10 cellular contexts compared by ENCODE assay signal in genomic region chr7:69893915-69894314, GRCh38.
DNase-seq lines count a peak whose midpoint lies in the region; ATAC-seq and TF ChIP-seq lines count a peak whose summit lies in the region.
"Had no signal": no experiment of that assay in that cellular context is flagged by ENCODE, and none has a peak within 500 bp of the region (broad histone marks: within the 10 kb centered on the region; RNA-seq: fewer than 3 reads in every experiment).

No MANE protein-coding gene starts in this region.

- 0 out of 2 replicates have a peak, but pooled peaks cover 5% of the 10 kb centered on the region for H4K20me1 ChIP-seq in SK-N-SH (ENCODE audit: insufficient read depth)

- DNase-seq in D341Med (ENCODE audit: low spot score), result peak; percentile 36
- DNase-seq in HT1080 (ENCODE audit: low read depth), result peak; percentile 1
- peak; percentile 51 for DNase-seq in SK-N-SH
- DNase-seq in left lung, result no peak
- no peak for DNase-seq in WERI-Rb-1
- DNase-seq in ascending aorta (ENCODE audit: low spot score in 2 of 2), result no peak
- no peak for DNase-seq in HFFc6
- DNase-seq: cortex of kidney had no signal

- POLR2A ChIA-PET in SK-N-SH (lab: Yijun Ruan, JAX), result no interaction called here

- H3F3A ChIP-seq in SK-N-SH (replicated peaks; ENCODE audit: insufficient read depth), result no peaks in the 10 kb centered on the region

- TF ChIP-seq CTCF in SK-N-SH (IDR thresholded peaks at IDR 0.05), result peak; percentile 64
- no peak for TF ChIP-seq CTCF in left lung (IDR thresholded peaks at IDR 0.05)
- no peak; the same call in 1 of the 2 replicates for TF ChIP-seq CTCF in WERI-Rb-1 (IDR thresholded peaks at IDR 0.05; ENCODE audit: low read depth, low read length)
- TF ChIP-seq CTCF in ascending aorta (IDR thresholded peaks at IDR 0.05), result peak in 1 of 3 experiments; percentile 23
- no peak for TF ChIP-seq CTCF in HFFc6 (IDR thresholded peaks at IDR 0.05)

- intact Hi-C loops in left lung (cut with DNase I) (no loop called here), ascending aorta (cut with DNase I) (no loop called here)

- H3K27me3 ChIP-seq in SK-N-SH (ENCODE audit: insufficient read depth) (no peaks in the 10 kb centered on the region), left lung (no peaks in the 10 kb centered on the region), WERI-Rb-1 (ENCODE audit: insufficient read depth, low read depth, severe bottlenecking) (no peaks in the 10 kb centered on the region), ascending aorta (no peaks in the 10 kb centered on the region)

- 57% methylated on average over 3 of the region's 3 CpGs for WGBS in SK-N-SH (ENCODE audit: low lambda C conversion rate)

- H3K4me1 ChIP-seq in SK-N-SH (ENCODE audit: control insufficient read depth in 1 of 2, insufficient read depth in 2 of 2, low read depth in 1 of 2, low read length in 1 of 2) (peaks cover 4 to 25% of the 10 kb centered on the region in 2 experiments; a peak in 3 of 4 replicates), left lung (no peaks in the 10 kb centered on the region), ascending aorta (no peaks in the 10 kb centered on the region)

- H3K9me3 Mint-ChIP-seq in HFFc6, result peaks cover 44% of the 10 kb centered on the region

- H3K27ac Mint-ChIP-seq in HFFc6, result no peak overlapping the region
- H3K27ac Mint-ChIP-seq: WTC11 had no signal

- CTCF ChIA-PET in SK-N-SH (lab: Yijun Ruan, JAX), result interaction anchor here (1.0 to 1.6 kb wide), 3 partner anchors 22 to 74 kb away, joined by 3 to 5 read pairs (median 4); no protein-coding TSS in a partner anchor

- H3K9me2 ChIP-seq in SK-N-SH, result no peaks in the 10 kb centered on the region

- peak; percentile 95 for TF ChIP-seq RAD21 in SK-N-SH (IDR thresholded peaks at IDR 0.05; ENCODE audit: low read length)

- H3K79me2 ChIP-seq in SK-N-SH (ENCODE audit: insufficient read depth), result no peaks in the 10 kb centered on the region; the same call in 1 of the 2 replicates

- H3K36me3 ChIP-seq in SK-N-SH (replicated peaks in 1 of 2; ENCODE audit: control insufficient read depth in 1 of 2, insufficient read depth in 2 of 2, low read length in 1 of 2), result no peaks in the 10 kb centered on the region
- H3K36me3 ChIP-seq in left lung, result no peaks in the 10 kb centered on the region
- no peaks in the 10 kb centered on the region for H3K36me3 ChIP-seq in WERI-Rb-1
- no peaks in the 10 kb centered on the region for H3K36me3 ChIP-seq in ascending aorta

- H3K4me3 ChIP-seq in SK-N-SH (ENCODE audit: low read depth in 2 of 2, low read length in 1 of 2), result no peak overlapping the region
- H3K4me3 ChIP-seq in left lung, result no peak overlapping the region
- no peak overlapping the region for H3K4me3 ChIP-seq in WERI-Rb-1 (ENCODE audit: low read depth, low read length)
- H3K4me3 ChIP-seq in ascending aorta, result no peak overlapping the region

- H3K4me1 Mint-ChIP-seq in HFFc6 (ENCODE audit: low read depth), result no peaks in the 10 kb centered on the region

- H3K4me2 ChIP-seq in SK-N-SH, result no peak overlapping the region

- no peak overlapping the region for H3K9ac ChIP-seq in SK-N-SH

- H3K9me3 ChIP-seq in SK-N-SH, result no peaks in the 10 kb centered on the region
- no peaks in the 10 kb centered on the region for H3K9me3 ChIP-seq in left lung
- no peaks in the 10 kb centered on the region for H3K9me3 ChIP-seq in WERI-Rb-1 (ENCODE audit: severe bottlenecking)
- H3K9me3 ChIP-seq in ascending aorta, result no peaks in the 10 kb centered on the region

- H3K27ac ChIP-seq in SK-N-SH (ENCODE audit: low read depth in 2 of 2, low read length in 1 of 2) (peak overlapping the region in 1 of 2 experiments; percentile 73; a peak in 2 of 4 replicates), left lung (no peak overlapping the region), WERI-Rb-1 (no peak overlapping the region), ascending aorta (no peak overlapping the region)

- ATAC-seq in left lung, result peak; percentile 49
- ATAC-seq in HG02981 (IDR thresholded peaks at IDR 0.05; ENCODE audit: unreplicated experiment), result no peak
- ATAC-seq: WTC11 had no signal

- no peak overlapping the region for H2AFZ ChIP-seq in SK-N-SH (ENCODE audit: low read depth)

- peaks cover 6% of the 10 kb centered on the region; the same call in 1 of the 2 replicates for H3K36me3 Mint-ChIP-seq in HFFc6 (ENCODE audit: low read depth)
- H3K36me3 Mint-ChIP-seq: WTC11 had no signal

- no peak for TF ChIP-seq EP300 in SK-N-SH (IDR thresholded peaks at IDR 0.05; ENCODE audit: borderline replicate concordance in 1 of 2, low read depth in 1 of 2, low read length in 1 of 2)

- no peaks in the 10 kb centered on the region for H3K27me3 Mint-ChIP-seq in HFFc6 (ENCODE audit: insufficient read depth)

- no peak overlapping the region for H3K4me3 Mint-ChIP-seq in HFFc6
- H3K4me3 Mint-ChIP-seq: WTC11 had no signal

TF ChIP-seq in SK-N-SH, 30 proteins besides CTCF, POLR2A, EP300 and RAD21:
- TF ChIP-seq YY1 (IDR thresholded peaks at IDR 0.05; ENCODE audit: low read depth) (no peak), SMC3 (IDR thresholded peaks at IDR 0.05; ENCODE audit: low read depth, low read length) (peak; percentile 72), MXI1 (IDR thresholded peaks at IDR 0.05; ENCODE audit: low read depth, low read length) (0 out of 2 replicates have a peak, but pooled peaks have one; percentile 3), RCOR1 (IDR thresholded peaks at IDR 0.05; ENCODE audit: low read length) (no peak), FOXM1 (IDR thresholded peaks at IDR 0.05; ENCODE audit: low read depth) (no peak), RFX5 (IDR thresholded peaks at IDR 0.05; ENCODE audit: low read length) (no peak), CHD2 (IDR thresholded peaks at IDR 0.05; ENCODE audit: low read length, partially characterized antibody) (peak; percentile 4), POLR2AphosphoS5 (IDR thresholded peaks at IDR 0.05; ENCODE audit: low read depth, low read length) (no peak), NFIC (IDR thresholded peaks at IDR 0.05; ENCODE audit: borderline replicate concordance) (no peak), FOXJ3 (CRISPR knock-in tag; IDR thresholded peaks at IDR 0.05) (no peak)

Comparison
In these comparisons a context has a peak if more than half of its experiments do, and no peak if none do; other contexts are left out.
1. DNase-seq: peak in D341Med (single experiment), HT1080 (single experiment) and SK-N-SH (single experiment); none in left lung (0 of 2), WERI-Rb-1 (single experiment), ascending aorta (0 of 2) and HFFc6 (single experiment).